Comparison of ENCODE assay signal across 25 cellular contexts in the genomic region with DNA sequence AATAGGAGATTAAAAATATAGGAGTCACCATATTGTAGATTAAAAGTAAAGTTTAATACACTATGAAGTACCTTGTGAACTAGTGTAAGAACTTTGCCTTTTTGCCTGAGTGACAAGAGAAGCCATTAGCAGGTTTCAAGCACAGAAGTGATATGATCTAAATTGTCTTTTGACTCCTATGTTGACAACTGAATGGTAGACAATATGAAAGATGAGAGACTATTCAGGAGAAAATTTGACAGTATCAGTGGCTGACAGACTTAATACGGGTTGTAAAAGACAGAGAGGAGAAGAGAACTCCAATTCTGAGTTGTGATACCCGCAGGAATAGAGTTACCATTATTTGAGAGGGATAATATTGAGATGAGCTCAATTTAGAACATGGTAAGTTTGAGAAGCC.
"Had no signal": no experiment of that assay in that cellular context is flagged by ENCODE, and none has a peak within 500 bp of the region (broad histone marks: within the 10 kb centered on the region; RNA-seq: fewer than 3 reads in every experiment).

No MANE protein-coding gene starts in this region.

- H3K9me3 Mint-ChIP-seq: endodermal cell had no signal

- DNase-seq: colonic mucosa; cortex of kidney; dermis blood vessel endothelial cell; dorsolateral prefrontal cortex; effector CD4-positive, alpha-beta T cell; effector CD8-positive, alpha-beta T cell; effector memory CD4-positive, alpha-beta T cell; effector memory CD8-positive, alpha-beta T cell; endodermal cell; erythroblast; esophagus squamous epithelium; foreskin fibroblast; foreskin keratinocyte; foreskin melanocyte; gastrocnemius medialis; glutamatergic neuron; head of caudate nucleus; heart left ventricle; heart right ventricle had no signal

- ATAC-seq: effector memory CD8-positive, alpha-beta T cell; esophagus mucosa; foreskin keratinocyte; gastrocnemius medialis; gastroesophageal sphincter; heart left ventricle; heart right ventricle had no signal

- H3K4me1 Mint-ChIP-seq: endodermal cell had no signal

- H3K4me3 ChIP-seq: colonic mucosa, coronary artery, dorsolateral prefrontal cortex, esophagus muscularis mucosa, esophagus squamous epithelium, gastrocnemius medialis, gastroesophageal sphincter, heart left ventricle, heart right ventricle had no signal

- H3K27me3 ChIP-seq: colonic mucosa, dorsolateral prefrontal cortex, esophagus muscularis mucosa, esophagus squamous epithelium, foreskin keratinocyte, gastrocnemius medialis, gastroesophageal sphincter, heart left ventricle, heart right ventricle had no signal

- H3K27ac Mint-ChIP-seq: dendritic cell treated with granulocyte-macrophage colony-stimulating factor and Interleukin-4, amounts not matched to agents 40 ng/mL and 50 ng/mL, for 4 days; effector memory CD8-positive, alpha-beta T cell; endodermal cell had no signal

- H3K4me3 Mint-ChIP-seq: dendritic cell treated with granulocyte-macrophage colony-stimulating factor and Interleukin-4, amounts not matched to agents 40 ng/mL and 50 ng/mL, for 4 days; effector memory CD8-positive, alpha-beta T cell; endodermal cell had no signal

- H3K4me1 ChIP-seq: colonic mucosa, esophagus muscularis mucosa, foreskin keratinocyte, gastrocnemius medialis, gastroesophageal sphincter, heart left ventricle, heart right ventricle had no signal

- H3K27me3 Mint-ChIP-seq: dendritic cell treated with granulocyte-macrophage colony-stimulating factor and Interleukin-4, amounts not matched to agents 40 ng/mL and 50 ng/mL, for 4 days; effector memory CD8-positive, alpha-beta T cell had no signal

- H3K27ac ChIP-seq: colonic mucosa, coronary artery, dorsolateral prefrontal cortex, epithelial cell of prostate, esophagus muscularis mucosa, esophagus squamous epithelium, foreskin keratinocyte, gastrocnemius medialis, gastroesophageal sphincter, heart left ventricle, heart right ventricle had no signal

- H3K9me3 ChIP-seq: colonic mucosa, esophagus muscularis mucosa, esophagus squamous epithelium, gastrocnemius medialis, gastroesophageal sphincter had no signal

- H3K36me3 ChIP-seq: colonic mucosa, esophagus muscularis mucosa, esophagus squamous epithelium, gastrocnemius medialis, gastroesophageal sphincter, heart left ventricle, heart right ventricle had no signal
